In the genomic region with DNA sequence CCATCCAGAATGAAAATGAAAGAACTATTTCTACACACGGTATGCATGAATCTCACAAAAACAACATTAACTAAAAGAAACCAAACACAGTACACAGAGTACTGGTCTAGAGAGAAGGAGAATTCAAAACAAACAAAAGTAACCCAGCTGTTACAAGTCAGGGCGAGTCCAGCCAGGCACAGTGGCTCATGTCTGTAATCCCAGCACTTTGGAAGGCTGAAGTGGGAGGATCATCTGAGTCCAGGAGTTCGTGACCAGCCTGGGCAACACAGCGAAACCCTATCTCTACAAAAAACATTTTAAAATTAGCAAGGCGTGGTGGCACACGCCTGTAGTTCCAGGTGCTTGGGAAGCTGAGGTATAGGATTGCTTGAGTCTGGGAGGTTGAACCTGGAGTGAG, we compare ENCODE assay signal across 11 cellular contexts. TPM values are rescaled to one million over a fixed set of nuclear protein-coding genes. Genes with fewer than 3 reads are reported as not detected.
DNase-seq lines count a peak whose midpoint lies in the region; ATAC-seq, FAIRE-seq and TF ChIP-seq lines count a peak whose summit lies in the region.
"Had no signal": no experiment of that assay in that cellular context is flagged by ENCODE, and none has a peak within 500 bp of the region (broad histone marks: within the 10 kb centered on the region; RNA-seq: fewer than 3 reads in every experiment).

No MANE protein-coding gene starts in this region.

- intact Hi-C loops in K562 (cut with micrococcal nuclease) (no loop called here), esophagus muscularis mucosa (cut with DNase I) (loop anchor here (2.0 kb wide), 1 partner anchor 176 kb away; no protein-coding TSS in a partner anchor)

- H3K79me2 ChIP-seq in K562 (ENCODE audit: control insufficient read depth, insufficient read depth, low read length), result peaks cover 38% of the 10 kb centered on the region

- H3K9me3 Mint-ChIP-seq in IgD-negative memory B cell, result no peaks in the 10 kb centered on the region
- no peaks in the 10 kb centered on the region for H3K9me3 Mint-ChIP-seq in naive thymus-derived CD8-positive, alpha-beta T cell

- H3K4me1 ChIP-seq in BLaER1 treated with 17β-estradiol and CSF1 and Interleukin-3, amounts not matched to agents 10 nM and 100 nM, result peaks cover 18 to 72% (median 25%) of the 10 kb centered on the region in 10 experiments
- H3K4me1 ChIP-seq in K562 (replicated peaks in 1 of 2; ENCODE audit: control insufficient read depth in 2 of 2, insufficient read depth in 2 of 2, low read length in 2 of 2) (peaks cover 15 to 18% of the 10 kb centered on the region in 2 experiments), esophagus muscularis mucosa (peaks cover 17 to 33% (median 28%) of the 10 kb centered on the region in 4 donors)

- peaks cover 7% of the 10 kb centered on the region for H3K36me3 Mint-ChIP-seq in IgD-negative memory B cell
- peaks cover 0 to 20% (median 2%) of the 10 kb centered on the region in 3 donors for H3K36me3 Mint-ChIP-seq in naive thymus-derived CD8-positive, alpha-beta T cell

- H3K4me2 ChIP-seq in BLaER1 treated with 17β-estradiol and CSF1 and Interleukin-3, amounts not matched to agents 10 nM and 100 nM, result peak overlapping the region in 10 of 11 experiments; percentile 76 to 95 (median 86); a peak in 13 of 22 replicates
- peak overlapping the region; percentile 95 for H3K4me2 ChIP-seq in K562 (ENCODE audit: insufficient read depth, low read length)

- ATAC-seq in K562 (no peak), HG03354 (IDR thresholded peaks at IDR 0.05; ENCODE audit: poor library complexity, severe bottlenecking, unreplicated experiment) (no peak), HG02981 (IDR thresholded peaks at IDR 0.05; ENCODE audit: unreplicated experiment) (no peak), HG03460 (IDR thresholded peaks at IDR 0.05; ENCODE audit: unreplicated experiment) (no peak)
- ATAC-seq in naive thymus-derived CD8-positive, alpha-beta T cell, result no peak

- no peak overlapping the region for H3K9ac ChIP-seq in BLaER1 treated with 17β-estradiol and CSF1 and Interleukin-3, amounts not matched to agents 10 nM and 100 nM
- peak overlapping the region; percentile 94 to 97; a peak in 3 of 4 replicates for H3K9ac ChIP-seq in K562 (ENCODE audit: insufficient read depth in 1 of 2, low read depth in 2 of 2, low read length in 2 of 2)

- TF ChIP-seq RAD21 in K562 (CRISPR knock-in tag; conservative IDR thresholded peaks at IDR 0.05 in 1 of 2, IDR thresholded peaks at IDR 0.05 in 1 of 2), result no peak

- POLR2A ChIA-PET in K562 (lab: Yijun Ruan, JAX), result interaction anchor here (0.6 to 2.5 kb wide), 6 partner anchors 8 to 105 kb away, joined by 3 to 23 read pairs (median 8); no protein-coding TSS in a partner anchor
- POLR2A ChIA-PET in naive thymus-derived CD8-positive, alpha-beta T cell (lab: Charles Lee), result interaction anchor here (0.7 to 4.5 kb wide), 11 partner anchors 11 to 157 kb away, joined by 3 to 96 read pairs (median 19); no protein-coding TSS in a partner anchor

- TF ChIP-seq POLR2A in K562 (conservative IDR thresholded peaks at IDR 0.05) (no peak), esophagus muscularis mucosa (IDR thresholded peaks at IDR 0.05; ENCODE audit: low read depth) (no peak)

- H4K20me1 ChIP-seq in BLaER1 treated with 17β-estradiol and CSF1 and Interleukin-3, amounts not matched to agents 10 nM and 100 nM, result peaks cover 0 to 30% (median 15%) of the 10 kb centered on the region in 11 experiments; a peak in 13 of 22 replicates
- H4K20me1 ChIP-seq in K562 (replicated peaks; ENCODE audit: control insufficient read depth, insufficient read depth, low read length), result no peaks in the 10 kb centered on the region

- H3K36me3 ChIP-seq in BLaER1 treated with 17β-estradiol and CSF1 and Interleukin-3, amounts not matched to agents 10 nM and 100 nM, result peaks cover 23 to 25% (median 24%) of the 10 kb centered on the region in 11 experiments
- peaks cover 23% of the 10 kb centered on the region for H3K36me3 ChIP-seq in K562 (ENCODE audit: control insufficient read depth, insufficient read depth, low read length)
- peaks cover 9 to 23% (median 22%) of the 10 kb centered on the region in 4 donors for H3K36me3 ChIP-seq in esophagus muscularis mucosa

- TF ChIP-seq CTCF in K562 (IDR thresholded peaks at IDR 0.05 in 2 of 3, conservative IDR thresholded peaks at IDR 0.05 in 1 of 3; ENCODE audit: insufficient read depth in 2 of 3, low read depth in 1 of 3, low read length in 3 of 3) (no peak), esophagus muscularis mucosa (IDR thresholded peaks at IDR 0.05) (no peak)

- WGBS in K562 (ENCODE audit: insufficient coverage, low coverage, missing lambda C conversion rate), result 73% methylated on average over 6 of the region's 6 CpGs
- WGBS in esophagus muscularis mucosa, result 87% methylated on average over 6 of the region's 6 CpGs

- H3K27ac Mint-ChIP-seq in IgD-negative memory B cell, result peak overlapping the region; percentile 70 to 98 (median 97)
- peak overlapping the region; percentile 96 to 100 (median 100) for H3K27ac Mint-ChIP-seq in naive thymus-derived CD8-positive, alpha-beta T cell

- H3K27me3 ChIP-seq in BLaER1 treated with 17β-estradiol and CSF1 and Interleukin-3, amounts not matched to agents 10 nM and 100 nM, result no peaks in the 10 kb centered on the region
- H3K27me3 ChIP-seq in K562 (ENCODE audit: control insufficient read depth in 2 of 2, insufficient read depth in 2 of 2, low read length in 2 of 2) (no peaks in the 10 kb centered on the region), esophagus muscularis mucosa (no peaks in the 10 kb centered on the region)
- H3K27me3 ChIP-seq: brain microvascular endothelial cell had no signal

- CTCF ChIA-PET in K562 (lab: Yijun Ruan, JAX; ENCODE audit: low intra/inter-chr PET ratio), result no interaction called here

- no peaks in the 10 kb centered on the region; a peak in 1 of 22 replicates for H3K9me3 ChIP-seq in BLaER1 treated with 17β-estradiol and CSF1 and Interleukin-3, amounts not matched to agents 10 nM and 100 nM (replicated peaks in 1 of 11)
- H3K9me3 ChIP-seq in K562 (replicated peaks; ENCODE audit: control insufficient read depth, insufficient read depth, low read depth, low read length) (no peaks in the 10 kb centered on the region), esophagus muscularis mucosa (no peaks in the 10 kb centered on the region)

- FAIRE-seq in K562 (lab: Jason Lieb, UNC), result no peak

- H3K4me3 ChIP-seq in BLaER1 treated with 17β-estradiol and CSF1 and Interleukin-3, amounts not matched to agents 10 nM and 100 nM, result no peak overlapping the region
- no peak overlapping the region for H3K4me3 ChIP-seq in K562
- no peak overlapping the region for H3K4me3 ChIP-seq in esophagus muscularis mucosa

- TF ChIP-seq EP300 in K562 (IDR thresholded peaks at IDR 0.05; ENCODE audit: low read length), result no peak
- TF ChIP-seq EP300 in esophagus muscularis mucosa (IDR thresholded peaks at IDR 0.05), result no peak

- peaks cover 19 to 29% (median 21%) of the 10 kb centered on the region in 3 donors for H3K4me1 Mint-ChIP-seq in IgD-negative memory B cell
- peaks cover 33 to 58% (median 55%) of the 10 kb centered on the region in 4 donors for H3K4me1 Mint-ChIP-seq in naive thymus-derived CD8-positive, alpha-beta T cell

- H3K4me3 Mint-ChIP-seq in IgD-negative memory B cell, result peak overlapping the region; percentile 15 to 98 (median 93)
- peak overlapping the region; percentile 93 to 100 (median 98) for H3K4me3 Mint-ChIP-seq in naive thymus-derived CD8-positive, alpha-beta T cell

- H3K9me1 ChIP-seq in K562 (ENCODE audit: control insufficient read depth, insufficient read depth, low read length), result no peaks in the 10 kb centered on the region

- H2AFZ ChIP-seq in K562 (ENCODE audit: low read depth, low read length), result peak overlapping the region; percentile 81

- DNase-seq in K562 (ENCODE audit: extremely low read depth in 1 of 4, low spot score in 3 of 4) (peak in 1 of 4 experiments; percentile 23), esophagus muscularis mucosa (ENCODE audit: extremely low spot score) (no peak)
- no peak for DNase-seq in naive thymus-derived CD8-positive, alpha-beta T cell
- DNase-seq: brain microvascular endothelial cell, NCI-H187 treated with DMSO at 0.1 percent for 48 hours, T1000 had no signal

- H3K27me3 Mint-ChIP-seq in IgD-negative memory B cell, result no peaks in the 10 kb centered on the region
- H3K27me3 Mint-ChIP-seq in naive thymus-derived CD8-positive, alpha-beta T cell, result no peaks in the 10 kb centered on the region

- no TSS peak for BruUV-seq in K562 (replicated peaks; lab: Mats Ljungman, UMichigan)

- H3K27ac ChIP-seq in BLaER1 treated with 17β-estradiol and CSF1 and Interleukin-3, amounts not matched to agents 10 nM and 100 nM, result peak overlapping the region in 2 of 11 experiments; percentile 65 to 79; a peak in 2 of 22 replicates
- H3K27ac ChIP-seq in K562 (ENCODE audit: extremely low read depth, low read depth, low read length) (peak overlapping the region; percentile 87), esophagus muscularis mucosa (replicated peaks in 1 of 4) (no peak overlapping the region)
- H3K27ac ChIP-seq: brain microvascular endothelial cell had no signal

- in situ Hi-C loops in K562 (cut with MboI), result no loop called here

RNA-seq across cellular contexts. Expression of a gene that starts 1.7 kb away (rescaled TPM):
- 98.9 TPM for polyA plus RNA-seq in IgD-negative memory B cell
- total RNA-seq in K562 (2011; cell fraction: chromatin; rRNA removed; ENCODE audit: low replicate concordance), result 46.0 and 82.3 TPM in 2 replicates
- 49.2 and 65.9 TPM in 2 replicates for total RNA-seq in K562 (2011; cell fraction: nucleolus; rRNA removed)
- 40.1 and 50.1 TPM in 2 replicates for total RNA-seq in K562 (2011; cell fraction: nucleoplasm; rRNA removed)
- 142 and 187 TPM in 2 replicates for total RNA-seq in K562 (2014; rRNA removed)
- total RNA-seq in K562 (2014; rRNA removed; fragmentation: Illumina TruSeq; extraction: Trizol), result 104 and 115 TPM in 2 replicates
- total RNA-seq in K562 (2015; rRNA removed; fragmentation: Illumina TruSeq; extraction: Trizol), result 139 and 143 TPM in 2 replicates
- 146 and 150 TPM in 2 replicates for total RNA-seq in K562 (2021)
- polyA plus RNA-seq in K562 (2011; rRNA removed), result 45.9 and 69.6 TPM in 2 replicates
- polyA plus RNA-seq in K562 (2011; cell fraction: cytosol; rRNA removed), result 53.9 and 128 TPM in 2 replicates
- 93.8 and 118 TPM in 2 replicates for polyA plus RNA-seq in K562 (2011; cell fraction: nucleus; rRNA removed)
- polyA plus RNA-seq in K562 (2012), result 138 and 171 TPM in 2 replicates
- 171 and 192 TPM in 2 replicates for polyA plus RNA-seq in K562 (2014; fragmentation: Illumina TruSeq; extraction: Trizol)
- polyA plus RNA-seq in K562 (2014; fragmentation: Nextera tagmentation; extraction: Ambion mirVana), result 100 to 1,000 TPM; 380 to 475 TPM
- 97.0 and 102 TPM in 2 replicates for polyA plus RNA-seq in K562 (2014; rRNA removed)
- 26.7 and 28.2 TPM in 2 replicates for polyA minus RNA-seq in K562 (2011; rRNA and poly(A)+ RNA removed)
- polyA minus RNA-seq in K562 (2011; cell fraction: cytosol; rRNA and poly(A)+ RNA removed), result 57.7 and 66.1 TPM in 2 replicates
- 21.8 and 31.1 TPM in 2 replicates for polyA minus RNA-seq in K562 (2011; cell fraction: nucleus; rRNA and poly(A)+ RNA removed)
- total RNA-seq in naive thymus-derived CD8-positive, alpha-beta T cell, result 10 to 100 TPM; 38.7 to 44.3 TPM
- polyA plus RNA-seq in naive thymus-derived CD8-positive, alpha-beta T cell, result 10 to 100 TPM; 71.3 to 80.4 (median 72.8) TPM
- 10 to 100 TPM; 68.9 to 91.4 (median 89.2) TPM for total RNA-seq in esophagus muscularis mucosa

RNA-seq across cellular contexts. Expression of a gene that starts 27.6 kb away (rescaled TPM):
- polyA plus RNA-seq in IgD-negative memory B cell (3.6 TPM), K562 (2011; rRNA removed) (2.7 and 3.0 TPM in 2 replicates), K562 (2014; fragmentation: Illumina TruSeq; extraction: Trizol) (1.4 and 2.2 TPM in 2 replicates), K562 (2014; fragmentation: Nextera tagmentation; extraction: Ambion mirVana) (1 to 10 TPM; 1.7 to 2.2 TPM), K562 (2014; rRNA removed) (0.73 and 2.4 TPM in 2 replicates)
- 9.2 and 22.4 TPM in 2 replicates for total RNA-seq in K562 (2011; cell fraction: chromatin; rRNA removed; ENCODE audit: low replicate concordance)
- total RNA-seq in K562 (2011; cell fraction: nucleolus; rRNA removed), result 2.3 and 9.7 TPM in 2 replicates
- 8.6 and 9.7 TPM in 2 replicates for total RNA-seq in K562 (2011; cell fraction: nucleoplasm; rRNA removed)
- total RNA-seq in K562 (2014; rRNA removed) (1.1 and 2.2 TPM in 2 replicates), K562 (2014; rRNA removed; fragmentation: Illumina TruSeq; extraction: Trizol) (5.1 and 5.3 TPM in 2 replicates), K562 (2015; rRNA removed; fragmentation: Illumina TruSeq; extraction: Trizol) (3.0 and 4.3 TPM in 2 replicates), K562 (2021) (3.5 and 3.6 TPM in 2 replicates), esophagus muscularis mucosa (1 to 10 TPM; 3.6 to 8.5 (median 5.5) TPM)
- polyA plus RNA-seq in K562 (2011; cell fraction: cytosol; rRNA removed), result 0.74 and 0.91 TPM in 2 replicates
- polyA plus RNA-seq in K562 (2011; cell fraction: nucleus; rRNA removed), result 2.4 and 2.9 TPM in 2 replicates
- 1.4 and 1.6 TPM in 2 replicates for polyA plus RNA-seq in K562 (2012)
- polyA minus RNA-seq in K562 (2011; rRNA and poly(A)+ RNA removed), result 8.3 and 15.2 TPM in 2 replicates
- polyA minus RNA-seq in K562 (2011; cell fraction: cytosol; rRNA and poly(A)+ RNA removed), result 3.0 and 3.1 TPM in 2 replicates
- polyA minus RNA-seq in K562 (2011; cell fraction: nucleus; rRNA and poly(A)+ RNA removed), result 5.8 and 11.4 TPM in 2 replicates
- total RNA-seq in naive thymus-derived CD8-positive, alpha-beta T cell, result 10 to 100 TPM; 17.6 to 22.0 TPM
- 1 to 10 TPM; 4.0 to 6.4 (median 6.2) TPM for polyA plus RNA-seq in naive thymus-derived CD8-positive, alpha-beta T cell

RNA-seq across cellular contexts. Expression of a gene that starts 34.8 kb away (rescaled TPM):
- polyA plus RNA-seq in IgD-negative memory B cell, result 0.25 TPM
- total RNA-seq in K562 (2011; cell fraction: chromatin; rRNA removed; ENCODE audit: low replicate concordance), result 0.79 and 0.83 TPM in 2 replicates
- total RNA-seq in K562 (2011; cell fraction: nucleolus; rRNA removed), result 0.39 and 0.83 TPM in 2 replicates
- 0.15 and 0.22 TPM in 2 replicates for total RNA-seq in K562 (2011; cell fraction: nucleoplasm; rRNA removed)
- 0.04 and 0.05 TPM in 2 replicates for total RNA-seq in K562 (2014; rRNA removed)
- total RNA-seq in K562 (2014; rRNA removed; fragmentation: Illumina TruSeq; extraction: Trizol), result not detected in 2 replicates
- total RNA-seq in K562 (2015; rRNA removed; fragmentation: Illumina TruSeq; extraction: Trizol), result 0.19 and 0.25 TPM in 2 replicates
- total RNA-seq in K562 (2021), result 1.5 and 1.9 TPM in 2 replicates
- polyA plus RNA-seq in K562 (2011; rRNA removed), result 0.04 and 0.13 TPM in 2 replicates
- polyA plus RNA-seq in K562 (2011; cell fraction: cytosol; rRNA removed), result 0.15 and 0.27 TPM in 2 replicates
- 0.17 and 0.73 TPM in 2 replicates for polyA plus RNA-seq in K562 (2011; cell fraction: nucleus; rRNA removed)
- 0.12 and 0.18 TPM in 2 replicates for polyA plus RNA-seq in K562 (2012)
- polyA plus RNA-seq in K562 (2014; fragmentation: Illumina TruSeq; extraction: Trizol), result 0.01 TPM in 2 replicates
- polyA plus RNA-seq in K562 (2014; fragmentation: Nextera tagmentation; extraction: Ambion mirVana), result not detected
- 0.03 TPM in 1 of 2 replicates, not detected in the other for polyA plus RNA-seq in K562 (2014; rRNA removed)
- 0.18 TPM in 1 of 2 replicates, not detected in the other for polyA minus RNA-seq in K562 (2011; rRNA and poly(A)+ RNA removed)
- polyA minus RNA-seq in K562 (2011; cell fraction: cytosol; rRNA and poly(A)+ RNA removed), result 0.10 TPM in 1 of 2 replicates, not detected in the other
- 0.33 and 0.67 TPM in 2 replicates for polyA minus RNA-seq in K562 (2011; cell fraction: nucleus; rRNA and poly(A)+ RNA removed)
- 100 to 1,000 TPM; 223 to 230 TPM for total RNA-seq in naive thymus-derived CD8-positive, alpha-beta T cell
- 10 to 100 TPM in 1 of 3 donors, 1 to 10 TPM in 2; 2.7 to 11.6 (median 3.1) TPM for polyA plus RNA-seq in naive thymus-derived CD8-positive, alpha-beta T cell
- total RNA-seq in esophagus muscularis mucosa, result 1 to 10 TPM; 2.1 to 8.1 (median 4.4) TPM

Comparison
In these comparisons a context has a peak if more than half of its experiments do, and no peak if none do; other contexts are left out.
1. H3K9ac ChIP-seq: peak in K562 (2 of 2); none in BLaER1 treated with 17β-estradiol and CSF1 and Interleukin-3, amounts not matched to agents 10 nM and 100 nM (0 of 11).
2. RNA of a gene that starts 34.8 kb away (total RNA-seq): 223 to 230 TPM in naive thymus-derived CD8-positive, alpha-beta T cell; 2.1 to 8.1 TPM in esophagus muscularis mucosa and 0.04 to 1.9 TPM in K562; every median in the first group is over 10 times any median in the second.